Comparison of ENCODE assay signal across 1 cellular context in the genomic region with DNA sequence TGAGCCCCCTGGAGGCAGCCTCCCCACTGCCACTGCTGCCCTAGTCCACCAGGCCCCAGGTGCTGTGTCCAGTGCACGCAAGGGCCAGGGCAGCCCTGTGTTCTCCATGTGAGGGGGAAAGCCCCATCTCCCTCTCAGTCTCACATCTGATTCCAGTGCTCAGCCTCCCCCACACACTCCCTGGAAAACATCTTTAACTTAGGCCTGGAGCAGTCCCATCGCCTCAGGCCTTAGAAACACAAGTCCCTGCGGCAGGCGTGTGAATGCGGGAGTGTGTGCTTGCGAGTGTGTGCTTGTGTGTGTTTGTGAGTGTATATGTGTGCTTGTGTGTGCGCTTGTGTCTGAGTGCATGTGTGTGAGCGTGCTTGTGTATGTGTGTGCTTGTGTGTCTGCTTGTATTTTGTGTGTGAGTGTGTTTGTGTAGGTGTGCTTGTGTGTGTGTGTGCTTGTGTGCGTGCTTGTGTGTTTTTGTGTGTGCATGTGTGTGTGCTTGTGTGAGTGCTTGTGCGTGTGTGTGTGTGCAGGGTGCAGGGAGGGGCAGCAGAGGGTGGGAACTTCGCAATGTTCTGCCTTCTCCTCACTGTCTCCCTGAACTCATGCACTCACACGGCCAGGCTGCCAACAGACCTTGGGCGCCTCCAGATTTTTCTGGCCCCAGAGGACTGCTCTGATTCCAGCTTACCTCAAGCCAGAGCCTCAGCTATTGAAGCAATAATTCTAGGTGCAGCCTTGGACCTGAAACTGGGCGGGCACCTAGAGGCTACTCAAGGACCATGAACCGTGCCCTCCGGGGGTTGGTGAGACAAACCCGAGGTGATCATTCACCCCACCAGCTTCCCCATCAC.
TF ChIP-seq lines count a peak whose summit lies in the region.

No MANE protein-coding gene starts in this region.

TF ChIP-seq in WTC11, 78 proteins besides CTCF, POLR2A, EP300 and RAD21 (continued from another document):
- TF ChIP-seq, protein P1, sequence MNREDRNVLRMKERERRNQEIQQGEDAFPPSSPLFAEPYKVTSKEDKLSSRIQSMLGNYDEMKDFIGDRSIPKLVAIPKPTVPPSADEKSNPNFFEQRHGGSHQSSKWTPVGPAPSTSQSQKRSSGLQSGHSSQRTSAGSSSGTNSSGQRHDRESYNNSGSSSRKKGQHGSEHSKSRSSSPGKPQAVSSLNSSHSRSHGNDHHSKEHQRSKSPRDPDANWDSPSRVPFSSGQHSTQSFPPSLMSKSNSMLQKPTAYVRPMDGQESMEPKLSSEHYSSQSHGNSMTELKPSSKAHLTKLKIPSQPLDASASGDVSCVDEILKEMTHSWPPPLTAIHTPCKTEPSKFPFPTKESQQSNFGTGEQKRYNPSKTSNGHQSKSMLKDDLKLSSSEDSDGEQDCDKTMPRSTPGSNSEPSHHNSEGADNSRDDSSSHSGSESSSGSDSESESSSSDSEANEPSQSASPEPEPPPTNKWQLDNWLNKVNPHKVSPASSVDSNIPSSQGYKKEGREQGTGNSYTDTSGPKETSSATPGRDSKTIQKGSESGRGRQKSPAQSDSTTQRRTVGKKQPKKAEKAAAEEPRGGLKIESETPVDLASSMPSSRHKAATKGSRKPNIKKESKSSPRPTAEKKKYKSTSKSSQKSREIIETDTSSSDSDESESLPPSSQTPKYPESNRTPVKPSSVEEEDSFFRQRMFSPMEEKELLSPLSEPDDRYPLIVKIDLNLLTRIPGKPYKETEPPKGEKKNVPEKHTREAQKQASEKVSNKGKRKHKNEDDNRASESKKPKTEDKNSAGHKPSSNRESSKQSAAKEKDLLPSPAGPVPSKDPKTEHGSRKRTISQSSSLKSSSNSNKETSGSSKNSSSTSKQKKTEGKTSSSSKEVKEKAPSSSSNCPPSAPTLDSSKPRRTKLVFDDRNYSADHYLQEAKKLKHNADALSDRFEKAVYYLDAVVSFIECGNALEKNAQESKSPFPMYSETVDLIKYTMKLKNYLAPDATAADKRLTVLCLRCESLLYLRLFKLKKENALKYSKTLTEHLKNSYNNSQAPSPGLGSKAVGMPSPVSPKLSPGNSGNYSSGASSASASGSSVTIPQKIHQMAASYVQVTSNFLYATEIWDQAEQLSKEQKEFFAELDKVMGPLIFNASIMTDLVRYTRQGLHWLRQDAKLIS (CRISPR knock-in tag; IDR thresholded peaks at IDR 0.05; ENCODE audit: borderline replicate concordance) = no peak
- TF ChIP-seq, protein P2, sequence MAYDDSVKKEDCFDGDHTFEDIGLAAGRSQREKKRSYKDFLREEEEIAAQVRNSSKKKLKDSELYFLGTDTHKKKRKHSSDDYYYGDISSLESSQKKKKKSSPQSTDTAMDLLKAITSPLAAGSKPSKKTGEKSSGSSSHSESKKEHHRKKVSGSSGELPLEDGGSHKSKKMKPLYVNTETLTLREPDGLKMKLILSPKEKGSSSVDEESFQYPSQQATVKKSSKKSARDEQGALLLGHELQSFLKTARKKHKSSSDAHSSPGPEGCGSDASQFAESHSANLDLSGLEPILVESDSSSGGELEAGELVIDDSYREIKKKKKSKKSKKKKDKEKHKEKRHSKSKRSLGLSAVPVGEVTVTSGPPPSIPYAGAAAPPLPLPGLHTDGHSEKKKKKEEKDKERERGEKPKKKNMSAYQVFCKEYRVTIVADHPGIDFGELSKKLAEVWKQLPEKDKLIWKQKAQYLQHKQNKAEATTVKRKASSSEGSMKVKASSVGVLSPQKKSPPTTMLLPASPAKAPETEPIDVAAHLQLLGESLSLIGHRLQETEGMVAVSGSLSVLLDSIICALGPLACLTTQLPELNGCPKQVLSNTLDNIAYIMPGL (CRISPR knock-in tag; IDR thresholded peaks at IDR 0.05) = no peak
- TF ChIP-seq TEAD4 (CRISPR knock-in tag; IDR thresholded peaks at IDR 0.05) (no peak), SOX15 (CRISPR knock-in tag; IDR thresholded peaks at IDR 0.05) (no peak), MXD4 (CRISPR knock-in tag; IDR thresholded peaks at IDR 0.05; ENCODE audit: borderline replicate concordance) (no peak), NFATC4 (CRISPR knock-in tag; IDR thresholded peaks at IDR 0.05) (no peak)
